Comparison of ENCODE assay signal across 1 cellular context in the genomic region with DNA sequence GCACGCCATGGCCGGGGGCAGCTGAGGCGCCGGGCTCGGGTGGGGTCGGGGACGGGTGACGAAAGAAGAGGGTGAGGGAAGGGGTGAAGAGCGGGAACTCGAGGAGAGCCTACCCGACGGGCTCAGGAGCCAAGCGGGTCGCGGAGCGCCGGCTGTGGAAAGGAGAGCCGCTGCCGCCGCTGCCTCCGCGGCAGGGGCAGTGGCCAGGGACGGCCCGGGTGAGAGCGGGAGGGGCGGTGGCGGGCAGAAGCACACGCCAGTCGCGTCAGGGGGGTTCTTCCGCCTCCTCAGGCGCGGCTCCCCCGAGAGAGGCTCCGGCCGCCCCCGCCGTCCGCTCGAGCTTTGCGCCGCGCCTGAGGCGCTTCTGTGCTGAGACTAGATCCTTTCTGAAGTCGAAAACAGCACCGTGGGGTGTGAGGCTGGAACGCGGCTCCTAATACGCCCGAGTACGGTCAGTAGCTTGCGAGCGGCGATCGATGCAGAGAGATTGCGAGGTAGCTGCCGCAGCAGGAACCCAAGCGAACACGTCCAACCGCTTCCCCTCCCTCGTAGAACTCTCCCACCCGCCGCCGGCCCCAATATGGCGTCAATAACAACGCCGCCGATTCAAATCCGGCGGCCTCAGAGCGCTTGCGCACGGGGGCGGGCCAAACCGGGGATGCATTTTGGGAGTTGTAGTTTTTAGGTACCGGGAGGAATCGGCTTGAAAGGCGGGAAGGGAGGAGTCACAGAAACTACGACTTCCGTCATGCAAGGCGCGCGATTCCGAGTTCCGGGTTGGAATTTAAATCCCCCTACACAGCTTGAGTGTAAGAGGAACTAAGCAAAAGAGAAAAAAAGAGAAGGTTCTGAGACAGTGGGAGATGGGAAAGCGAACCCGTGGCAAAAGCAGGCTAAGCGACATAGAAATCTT.
TF ChIP-seq lines count a peak whose summit lies in the region.

Gene AKIRIN2, minus strand, starts transcription at position 558 of the 913 bp plus-strand sequence. Its CDS starts 549 bp downstream, at position 9.

TF ChIP-seq in H1, 55 proteins besides CTCF, POLR2A, EP300 and RAD21 (continues in another document):
- peak; percentile 42; the same call in 1 of the 2 replicates for TF ChIP-seq SRF (IDR thresholded peaks at IDR 0.05; ENCODE audit: low read depth, low read length)
- TF ChIP-seq E2F6 (IDR thresholded peaks at IDR 0.05), result no peak
- TF ChIP-seq ASH2L (IDR thresholded peaks at IDR 0.05; ENCODE audit: low read length), result peak; percentile 35
- peak; percentile 26; the same call in 1 of the 2 replicates for TF ChIP-seq SP4 (IDR thresholded peaks at IDR 0.05; ENCODE audit: low read length)
- TF ChIP-seq, protein P1, sequence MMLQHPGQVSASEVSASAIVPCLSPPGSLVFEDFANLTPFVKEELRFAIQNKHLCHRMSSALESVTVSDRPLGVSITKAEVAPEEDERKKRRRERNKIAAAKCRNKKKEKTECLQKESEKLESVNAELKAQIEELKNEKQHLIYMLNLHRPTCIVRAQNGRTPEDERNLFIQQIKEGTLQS (IDR thresholded peaks at IDR 0.05; ENCODE audit: insufficient read depth, low read depth, low read length), result peak; percentile 40; the same call in 1 of the 2 replicates
- TF ChIP-seq BRCA1 (IDR thresholded peaks at IDR 0.05; ENCODE audit: low read depth, low read length), result no peak
- peak; percentile 61 for TF ChIP-seq KDM4A (IDR thresholded peaks at IDR 0.05; ENCODE audit: low read depth, low read length, severe bottlenecking)
- peak; percentile 95 for TF ChIP-seq PHF8 (conservative IDR thresholded peaks at IDR 0.05; ENCODE audit: low read depth, low read length)
- peak; percentile 32 to 90; a peak in 2 of 4 replicates for TF ChIP-seq SIN3A (conservative IDR thresholded peaks at IDR 0.05 in 1 of 2, IDR thresholded peaks at IDR 0.05 in 1 of 2; ENCODE audit: low read depth in 1 of 2, low read length in 2 of 2)
- TF ChIP-seq SUZ12 (IDR thresholded peaks at IDR 0.05; ENCODE audit: low read length), result no peak
- no peak for TF ChIP-seq SIRT6 (IDR thresholded peaks at IDR 0.05; ENCODE audit: low read length)
- TF ChIP-seq NANOG (IDR thresholded peaks at IDR 0.05; ENCODE audit: insufficient read depth, low read depth, low read length, poor library complexity, severe bottlenecking), result no peak
- TF ChIP-seq, protein P2, sequence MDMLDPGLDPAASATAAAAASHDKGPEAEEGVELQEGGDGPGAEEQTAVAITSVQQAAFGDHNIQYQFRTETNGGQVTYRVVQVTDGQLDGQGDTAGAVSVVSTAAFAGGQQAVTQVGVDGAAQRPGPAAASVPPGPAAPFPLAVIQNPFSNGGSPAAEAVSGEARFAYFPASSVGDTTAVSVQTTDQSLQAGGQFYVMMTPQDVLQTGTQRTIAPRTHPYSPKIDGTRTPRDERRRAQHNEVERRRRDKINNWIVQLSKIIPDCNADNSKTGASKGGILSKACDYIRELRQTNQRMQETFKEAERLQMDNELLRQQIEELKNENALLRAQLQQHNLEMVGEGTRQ (IDR thresholded peaks at IDR 0.05; ENCODE audit: low read length), result no peak
- TF ChIP-seq CHD1 (IDR thresholded peaks at IDR 0.05; ENCODE audit: low read depth, low read length), result peak; percentile 47; the same call in 1 of the 2 replicates
- peak in 1 of 2 experiments; percentile 34; a peak in 1 of 4 replicates for TF ChIP-seq HDAC2 (IDR thresholded peaks at IDR 0.05; ENCODE audit: borderline replicate concordance in 1 of 2, low read depth in 2 of 2, low read length in 2 of 2)
- TF ChIP-seq EZH2 (IDR thresholded peaks at IDR 0.05; ENCODE audit: low read depth, low read length, severe bottlenecking), result no peak
- TF ChIP-seq TEAD4 (IDR thresholded peaks at IDR 0.05; ENCODE audit: low read depth, low read length), result peak; percentile 71; the same call in 1 of the 2 replicates
- peak; percentile 96 for TF ChIP-seq TBP (IDR thresholded peaks at IDR 0.05; ENCODE audit: low read depth, low read length)
- TF ChIP-seq, protein P3, sequence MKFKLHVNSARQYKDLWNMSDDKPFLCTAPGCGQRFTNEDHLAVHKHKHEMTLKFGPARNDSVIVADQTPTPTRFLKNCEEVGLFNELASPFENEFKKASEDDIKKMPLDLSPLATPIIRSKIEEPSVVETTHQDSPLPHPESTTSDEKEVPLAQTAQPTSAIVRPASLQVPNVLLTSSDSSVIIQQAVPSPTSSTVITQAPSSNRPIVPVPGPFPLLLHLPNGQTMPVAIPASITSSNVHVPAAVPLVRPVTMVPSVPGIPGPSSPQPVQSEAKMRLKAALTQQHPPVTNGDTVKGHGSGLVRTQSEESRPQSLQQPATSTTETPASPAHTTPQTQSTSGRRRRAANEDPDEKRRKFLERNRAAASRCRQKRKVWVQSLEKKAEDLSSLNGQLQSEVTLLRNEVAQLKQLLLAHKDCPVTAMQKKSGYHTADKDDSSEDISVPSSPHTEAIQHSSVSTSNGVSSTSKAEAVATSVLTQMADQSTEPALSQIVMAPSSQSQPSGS (IDR thresholded peaks at IDR 0.05; ENCODE audit: low read length), result no peak
- TF ChIP-seq TAF1 (IDR thresholded peaks at IDR 0.05; ENCODE audit: low read depth, low read length), result peak; percentile 96
- TF ChIP-seq RBBP5 (IDR thresholded peaks at IDR 0.05; ENCODE audit: borderline replicate concordance, low read depth, low read length), result peak; percentile 61
- TF ChIP-seq ZNF274 (IDR thresholded peaks at IDR 0.05; ENCODE audit: borderline replicate concordance, extremely low read depth, low read length), result no peak
- no peak; the same call in none of the 2 replicates for TF ChIP-seq MAX (IDR thresholded peaks at IDR 0.05)
- peak; percentile 95 for TF ChIP-seq NRF1 (IDR thresholded peaks at IDR 0.05; ENCODE audit: low read depth, low read length)
- TF ChIP-seq RNF2 (IDR thresholded peaks at IDR 0.05; ENCODE audit: borderline replicate concordance, low read depth, low read length, missing control alignments, poor library complexity, severe bottlenecking), result no peak
- TF ChIP-seq BCL11A (IDR thresholded peaks at IDR 0.05; ENCODE audit: low read depth in 2 of 2, low read length in 2 of 2), result no peak
- TF ChIP-seq, protein P4, sequence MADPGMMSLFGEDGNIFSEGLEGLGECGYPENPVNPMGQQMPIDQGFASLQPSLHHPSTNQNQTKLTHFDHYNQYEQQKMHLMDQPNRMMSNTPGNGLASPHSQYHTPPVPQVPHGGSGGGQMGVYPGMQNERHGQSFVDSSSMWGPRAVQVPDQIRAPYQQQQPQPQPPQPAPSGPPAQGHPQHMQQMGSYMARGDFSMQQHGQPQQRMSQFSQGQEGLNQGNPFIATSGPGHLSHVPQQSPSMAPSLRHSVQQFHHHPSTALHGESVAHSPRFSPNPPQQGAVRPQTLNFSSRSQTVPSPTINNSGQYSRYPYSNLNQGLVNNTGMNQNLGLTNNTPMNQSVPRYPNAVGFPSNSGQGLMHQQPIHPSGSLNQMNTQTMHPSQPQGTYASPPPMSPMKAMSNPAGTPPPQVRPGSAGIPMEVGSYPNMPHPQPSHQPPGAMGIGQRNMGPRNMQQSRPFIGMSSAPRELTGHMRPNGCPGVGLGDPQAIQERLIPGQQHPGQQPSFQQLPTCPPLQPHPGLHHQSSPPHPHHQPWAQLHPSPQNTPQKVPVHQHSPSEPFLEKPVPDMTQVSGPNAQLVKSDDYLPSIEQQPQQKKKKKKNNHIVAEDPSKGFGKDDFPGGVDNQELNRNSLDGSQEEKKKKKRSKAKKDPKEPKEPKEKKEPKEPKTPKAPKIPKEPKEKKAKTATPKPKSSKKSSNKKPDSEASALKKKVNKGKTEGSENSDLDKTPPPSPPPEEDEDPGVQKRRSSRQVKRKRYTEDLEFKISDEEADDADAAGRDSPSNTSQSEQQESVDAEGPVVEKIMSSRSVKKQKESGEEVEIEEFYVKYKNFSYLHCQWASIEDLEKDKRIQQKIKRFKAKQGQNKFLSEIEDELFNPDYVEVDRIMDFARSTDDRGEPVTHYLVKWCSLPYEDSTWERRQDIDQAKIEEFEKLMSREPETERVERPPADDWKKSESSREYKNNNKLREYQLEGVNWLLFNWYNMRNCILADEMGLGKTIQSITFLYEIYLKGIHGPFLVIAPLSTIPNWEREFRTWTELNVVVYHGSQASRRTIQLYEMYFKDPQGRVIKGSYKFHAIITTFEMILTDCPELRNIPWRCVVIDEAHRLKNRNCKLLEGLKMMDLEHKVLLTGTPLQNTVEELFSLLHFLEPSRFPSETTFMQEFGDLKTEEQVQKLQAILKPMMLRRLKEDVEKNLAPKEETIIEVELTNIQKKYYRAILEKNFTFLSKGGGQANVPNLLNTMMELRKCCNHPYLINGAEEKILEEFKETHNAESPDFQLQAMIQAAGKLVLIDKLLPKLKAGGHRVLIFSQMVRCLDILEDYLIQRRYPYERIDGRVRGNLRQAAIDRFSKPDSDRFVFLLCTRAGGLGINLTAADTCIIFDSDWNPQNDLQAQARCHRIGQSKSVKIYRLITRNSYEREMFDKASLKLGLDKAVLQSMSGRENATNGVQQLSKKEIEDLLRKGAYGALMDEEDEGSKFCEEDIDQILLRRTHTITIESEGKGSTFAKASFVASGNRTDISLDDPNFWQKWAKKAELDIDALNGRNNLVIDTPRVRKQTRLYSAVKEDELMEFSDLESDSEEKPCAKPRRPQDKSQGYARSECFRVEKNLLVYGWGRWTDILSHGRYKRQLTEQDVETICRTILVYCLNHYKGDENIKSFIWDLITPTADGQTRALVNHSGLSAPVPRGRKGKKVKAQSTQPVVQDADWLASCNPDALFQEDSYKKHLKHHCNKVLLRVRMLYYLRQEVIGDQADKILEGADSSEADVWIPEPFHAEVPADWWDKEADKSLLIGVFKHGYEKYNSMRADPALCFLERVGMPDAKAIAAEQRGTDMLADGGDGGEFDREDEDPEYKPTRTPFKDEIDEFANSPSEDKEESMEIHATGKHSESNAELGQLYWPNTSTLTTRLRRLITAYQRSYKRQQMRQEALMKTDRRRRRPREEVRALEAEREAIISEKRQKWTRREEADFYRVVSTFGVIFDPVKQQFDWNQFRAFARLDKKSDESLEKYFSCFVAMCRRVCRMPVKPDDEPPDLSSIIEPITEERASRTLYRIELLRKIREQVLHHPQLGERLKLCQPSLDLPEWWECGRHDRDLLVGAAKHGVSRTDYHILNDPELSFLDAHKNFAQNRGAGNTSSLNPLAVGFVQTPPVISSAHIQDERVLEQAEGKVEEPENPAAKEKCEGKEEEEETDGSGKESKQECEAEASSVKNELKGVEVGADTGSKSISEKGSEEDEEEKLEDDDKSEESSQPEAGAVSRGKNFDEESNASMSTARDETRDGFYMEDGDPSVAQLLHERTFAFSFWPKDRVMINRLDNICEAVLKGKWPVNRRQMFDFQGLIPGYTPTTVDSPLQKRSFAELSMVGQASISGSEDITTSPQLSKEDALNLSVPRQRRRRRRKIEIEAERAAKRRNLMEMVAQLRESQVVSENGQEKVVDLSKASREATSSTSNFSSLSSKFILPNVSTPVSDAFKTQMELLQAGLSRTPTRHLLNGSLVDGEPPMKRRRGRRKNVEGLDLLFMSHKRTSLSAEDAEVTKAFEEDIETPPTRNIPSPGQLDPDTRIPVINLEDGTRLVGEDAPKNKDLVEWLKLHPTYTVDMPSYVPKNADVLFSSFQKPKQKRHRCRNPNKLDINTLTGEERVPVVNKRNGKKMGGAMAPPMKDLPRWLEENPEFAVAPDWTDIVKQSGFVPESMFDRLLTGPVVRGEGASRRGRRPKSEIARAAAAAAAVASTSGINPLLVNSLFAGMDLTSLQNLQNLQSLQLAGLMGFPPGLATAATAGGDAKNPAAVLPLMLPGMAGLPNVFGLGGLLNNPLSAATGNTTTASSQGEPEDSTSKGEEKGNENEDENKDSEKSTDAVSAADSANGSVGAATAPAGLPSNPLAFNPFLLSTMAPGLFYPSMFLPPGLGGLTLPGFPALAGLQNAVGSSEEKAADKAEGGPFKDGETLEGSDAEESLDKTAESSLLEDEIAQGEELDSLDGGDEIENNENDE (IDR thresholded peaks at IDR 0.05; ENCODE audit: insufficient replicate concordance, low read length), result no peak
- no peak for TF ChIP-seq RXRA (IDR thresholded peaks at IDR 0.05; ENCODE audit: insufficient read depth, low read depth, low read length)
- no peak for TF ChIP-seq SP2 (IDR thresholded peaks at IDR 0.05; ENCODE audit: low read length)
- TF ChIP-seq GABPA (IDR thresholded peaks at IDR 0.05; ENCODE audit: borderline replicate concordance, insufficient read depth, low read length), result no peak
- no peak for TF ChIP-seq MAFK (IDR thresholded peaks at IDR 0.05; ENCODE audit: low read depth, low read length)
- no peak for TF ChIP-seq TCF12 (IDR thresholded peaks at IDR 0.05; ENCODE audit: low read depth, low read length)
- peak; percentile 93 for TF ChIP-seq TAF7 (optimal IDR thresholded peaks at IDR 0.05; ENCODE audit: borderline replicate concordance, low read depth, low read length)
- peak; percentile 81 for TF ChIP-seq SP1 (IDR thresholded peaks at IDR 0.05; ENCODE audit: low read depth, low read length)
- no peak for TF ChIP-seq CBX5 (IDR thresholded peaks at IDR 0.05; ENCODE audit: low read depth, low read length)
- TF ChIP-seq SIX5 (IDR thresholded peaks at IDR 0.05; ENCODE audit: low read depth, low read length), result peak; percentile 92
- TF ChIP-seq FOSL1 (IDR thresholded peaks at IDR 0.05; ENCODE audit: insufficient read depth, low read depth, low read length), result no peak
- TF ChIP-seq CREB1 (IDR thresholded peaks at IDR 0.05), result peak; percentile 53; the same call in 1 of the 2 replicates
- no peak for TF ChIP-seq HDAC6 (IDR thresholded peaks at IDR 0.05; ENCODE audit: low read depth, low read length)
- no peak for TF ChIP-seq CTBP2 (IDR thresholded peaks at IDR 0.05; ENCODE audit: borderline replicate concordance, insufficient read depth, insufficient read length, low read length)
- no peak for TF ChIP-seq JUN (IDR thresholded peaks at IDR 0.05; ENCODE audit: low read depth, low read length)
- TF ChIP-seq CEBPB (IDR thresholded peaks at IDR 0.05; ENCODE audit: low read depth, low read length), result no peak
- no peak for TF ChIP-seq CBX8 (IDR thresholded peaks at IDR 0.05; ENCODE audit: borderline replicate concordance, low read depth, low read length)
- no peak for TF ChIP-seq KDM5A (IDR thresholded peaks at IDR 0.05; ENCODE audit: low read length)
- TF ChIP-seq GTF2F1 (IDR thresholded peaks at IDR 0.05; ENCODE audit: borderline replicate concordance, low read depth, low read length), result peak; percentile 67
- no peak for TF ChIP-seq CHD2 (IDR thresholded peaks at IDR 0.05; ENCODE audit: low read length)
- TF ChIP-seq YY1 (IDR thresholded peaks at IDR 0.05; ENCODE audit: low read depth, low read length), result peak; percentile 94
- TF ChIP-seq SAP30 (IDR thresholded peaks at IDR 0.05; ENCODE audit: insufficient read depth, insufficient replicate concordance, low read length), result no peak
- peak; percentile 97 for TF ChIP-seq POLR2AphosphoS5 (IDR thresholded peaks at IDR 0.05; ENCODE audit: low read depth, low read length)
- TF ChIP-seq KDM1A (IDR thresholded peaks at IDR 0.05; ENCODE audit: borderline replicate concordance, low read length), result no peak
- TF ChIP-seq RFX5 (IDR thresholded peaks at IDR 0.05; ENCODE audit: borderline replicate concordance, low read depth, low read length), result no peak
- no peak for TF ChIP-seq BACH1 (IDR thresholded peaks at IDR 0.05; ENCODE audit: low read length)
- TF ChIP-seq JUND (IDR thresholded peaks at IDR 0.05; ENCODE audit: low read length), result no peak
